In genomic region chr1:184867866-184868585, GRCh38 we compare ENCODE assay signal across 14 cellular contexts.
DNase-seq lines count a peak whose midpoint lies in the region; ATAC-seq, FAIRE-seq and TF ChIP-seq lines count a peak whose summit lies in the region.
"Had no signal": no experiment of that assay in that cellular context is flagged by ENCODE, and none has a peak within 500 bp of the region (broad histone marks: within the 10 kb centered on the region; RNA-seq: fewer than 3 reads in every experiment).

No MANE protein-coding gene starts in this region.

- FAIRE-seq in GM12891 (lab: Jason Lieb, UNC) = peak; percentile 31

- H3K27me3 ChIP-seq in rectal smooth muscle tissue (ENCODE audit: control insufficient read depth, insufficient read depth, low read length) (no peaks in the 10 kb centered on the region), adrenal gland (no peaks in the 10 kb centered on the region)
- H3K27me3 ChIP-seq: SJSA1 had no signal

- peaks cover 11% of the 10 kb centered on the region for H3K36me3 Mint-ChIP-seq in central memory CD8-positive, alpha-beta T cell (ENCODE audit: insufficient read depth)

- DNase-seq in GM12891 (ENCODE audit: insufficient read length, low spot score) (no peak), NOMO-1 treated with dmso at 0.1 percent for 144 hours (lab: John Stamatoyannopoulos, UW; ENCODE audit: unreplicated experiment) (peak; percentile 0), adrenal gland (no peak)
- DNase-seq in central memory CD8-positive, alpha-beta T cell (ENCODE audit: low spot score in 2 of 2) = no peak
- DNase-seq: dermis blood vessel endothelial cell, DND-41, GOT3, NCI-H187 had no signal

- no peaks in the 10 kb centered on the region for H3K36me3 ChIP-seq in rectal smooth muscle tissue (ENCODE audit: control insufficient read depth, insufficient read depth, low read length)
- H3K36me3 ChIP-seq in adrenal gland (replicated peaks in 1 of 2) = no peaks in the 10 kb centered on the region
- H3K36me3 ChIP-seq: SJSA1 had no signal

- ATAC-seq in central memory CD8-positive, alpha-beta T cell (replicated peaks; ENCODE audit: extremely low read depth, poor library complexity, severe bottlenecking) = no peak
- no peak for ATAC-seq in HG03342 (IDR thresholded peaks at IDR 0.05; ENCODE audit: unreplicated experiment)
- ATAC-seq in GM21360 (IDR thresholded peaks at IDR 0.05; ENCODE audit: unreplicated experiment) = no peak
- ATAC-seq in GM18907 (IDR thresholded peaks at IDR 0.05; ENCODE audit: unreplicated experiment) = no peak

- H3K9me3 Mint-ChIP-seq in central memory CD8-positive, alpha-beta T cell = peaks cover 7% of the 10 kb centered on the region

- peaks cover 51% of the 10 kb centered on the region for H3K4me1 Mint-ChIP-seq in central memory CD8-positive, alpha-beta T cell
- H3K4me1 Mint-ChIP-seq: neural crest cell had no signal

- no peaks in the 10 kb centered on the region for H3K27me3 Mint-ChIP-seq in central memory CD8-positive, alpha-beta T cell

- H3K4me1 ChIP-seq in rectal smooth muscle tissue (ENCODE audit: control insufficient read depth, insufficient read depth, low read length) (peaks cover 14% of the 10 kb centered on the region), adrenal gland (replicated peaks in 1 of 2) (peaks cover 0 to 6% of the 10 kb centered on the region in 2 donors)

- WGBS in adrenal gland, 4 donors = 52 to 74% (median 68%) methylated on average over 4 of the region's 4 CpGs

- TF ChIP-seq POLR2A in GM12891 (IDR thresholded peaks at IDR 0.05; ENCODE audit: low read depth, low read length) = no peak
- no peak for TF ChIP-seq POLR2A in adrenal gland (IDR thresholded peaks at IDR 0.05)

- intact Hi-C loops in adrenal gland (cut with DNase I) = no loop called here

- TF ChIP-seq CTCF in adrenal gland (IDR thresholded peaks at IDR 0.05) = no peak

- H3K9me3 ChIP-seq in adrenal gland (replicated peaks in 1 of 3) = no peaks in the 10 kb centered on the region
- H3K9me3 ChIP-seq: SJSA1 had no signal

- H3K4me3 Mint-ChIP-seq in central memory CD8-positive, alpha-beta T cell = peak overlapping the region; percentile 67
- H3K4me3 Mint-ChIP-seq: neural crest cell had no signal

- H3K27ac Mint-ChIP-seq in central memory CD8-positive, alpha-beta T cell (ENCODE audit: low read depth) = peak overlapping the region; percentile 96

- H3K9ac ChIP-seq in rectal smooth muscle tissue (ENCODE audit: low read length) = no peak overlapping the region

- peak overlapping the region; percentile 63 for H3K27ac ChIP-seq in rectal smooth muscle tissue (ENCODE audit: low read depth, low read length)
- H3K27ac ChIP-seq in adrenal gland = no peak overlapping the region
- H3K27ac ChIP-seq: SJSA1 had no signal

- H3K4me3 ChIP-seq in rectal smooth muscle tissue (ENCODE audit: low read length) (no peak overlapping the region), adrenal gland (no peak overlapping the region)
- H3K4me3 ChIP-seq: SJSA1 had no signal

TF ChIP-seq in GM12891, 5 proteins besides CTCF, POLR2A, EP300 and RAD21:
- TF ChIP-seq PAX5 (IDR thresholded peaks at IDR 0.05; ENCODE audit: insufficient read depth, low read length, severe bottlenecking) = no peak
- TF ChIP-seq SPI1 (IDR thresholded peaks at IDR 0.05; ENCODE audit: low read depth, low read length) = peak; percentile 64
- no peak for TF ChIP-seq TAF1 (IDR thresholded peaks at IDR 0.05; ENCODE audit: low read depth, low read length)
- TF ChIP-seq POU2F2 (IDR thresholded peaks at IDR 0.05; ENCODE audit: low read depth, low read length) = no peak
- no peak for TF ChIP-seq POLR2AphosphoS5 (IDR thresholded peaks at IDR 0.05; ENCODE audit: low read depth, low read length)
